In genomic region chr1:207682872-207683434, GRCh38 we compare ENCODE assay signal across 1 cellular context.
TF ChIP-seq lines count a peak whose summit lies in the region.

No MANE protein-coding gene starts in this region.

TF ChIP-seq in K562, 482 proteins besides CTCF, POLR2A, EP300 and RAD21 (continued from another document):
- TF ChIP-seq PTBP1 (IDR thresholded peaks at IDR 0.05; ENCODE audit: low read depth, low read length), result 0 out of 2 replicates have a peak, but pooled peaks have one; percentile 64
- 0 out of 2 replicates have a peak, but pooled peaks have one; percentile 18 for TF ChIP-seq PHB2 (IDR thresholded peaks at IDR 0.05; ENCODE audit: low read depth)
- 0 out of 2 replicates have a peak, but pooled peaks have one; percentile 37 for TF ChIP-seq THRAP3 (IDR thresholded peaks at IDR 0.05; ENCODE audit: borderline replicate concordance)
- TF ChIP-seq MLLT1 (IDR thresholded peaks at IDR 0.05), result 0 out of 4 replicates have a peak, but pooled peaks of 1 of the 2 experiments have one; percentile 37
